12 cellular contexts compared by ENCODE assay signal in genomic region chr18:48749768-48750167, GRCh38.
DNase-seq lines count a peak whose midpoint lies in the region; ATAC-seq and TF ChIP-seq lines count a peak whose summit lies in the region.
"Had no signal": no experiment of that assay in that cellular context is flagged by ENCODE, and none has a peak within 500 bp of the region (broad histone marks: within the 10 kb centered on the region; RNA-seq: fewer than 3 reads in every experiment).

No MANE protein-coding gene starts in this region.

- no peaks in the 10 kb centered on the region for H3K9me3 Mint-ChIP-seq in immature natural killer cell
- H3K9me3 Mint-ChIP-seq: activated naive CD8-positive, alpha-beta T cell treated with anti-CD3 and anti-CD28 coated beads, Interleukin-2, amount 50 U/mL, for 24 hours; stimulated activated memory B cell treated with anti-CD40 and anti-IgM and Interleukin-4, amounts not matched to agents 10 μg/mL and 1 μg/mL and 100 μg/mL, for 72 hours had no signal

- H3K36me3 Mint-ChIP-seq in immature natural killer cell, result no peaks in the 10 kb centered on the region
- H3K36me3 Mint-ChIP-seq: stimulated activated memory B cell treated with anti-CD40 and anti-IgM and Interleukin-4, amounts not matched to agents 10 μg/mL and 1 μg/mL and 100 μg/mL, for 72 hours had no signal

- H3K4me1 ChIP-seq in cardiac muscle cell (ENCODE audit: low read depth), result no peaks in the 10 kb centered on the region

- H3K27ac Mint-ChIP-seq in immature natural killer cell, result no peak overlapping the region
- H3K27ac Mint-ChIP-seq: activated naive CD8-positive, alpha-beta T cell treated with anti-CD3 and anti-CD28 coated beads, Interleukin-2, amount 50 U/mL, for 24 hours; stimulated activated memory B cell treated with anti-CD40 and anti-IgM and Interleukin-4, amounts not matched to agents 10 μg/mL and 1 μg/mL and 100 μg/mL, for 72 hours had no signal

- DNase-seq in AG04450 (ENCODE audit: low read depth, low spot score) (no peak), astrocyte of the hippocampus (ENCODE audit: low read depth, low spot score) (peak; percentile 81), cardiac muscle cell (ENCODE audit: low read depth in 1 of 2, low spot score in 1 of 2) (peak in 1 of 2 donors; percentile 88), posterior vena cava (ENCODE audit: low spot score) (peak; percentile 94), D341Med (ENCODE audit: low spot score) (no peak), immature natural killer cell (no peak)
- DNase-seq: activated naive CD8-positive, alpha-beta T cell treated with anti-CD3 and anti-CD28 coated beads, Interleukin-2, amount 50 U/mL, for 24 hours; NCI-H1048; T-helper 1 cell had no signal

- H3K27ac ChIP-seq in AG04450 (ENCODE audit: low read depth, low read length) (peak overlapping the region; percentile 21), cardiac muscle cell (no peak overlapping the region)

- TF ChIP-seq CTCF in AG04450 (IDR thresholded peaks at IDR 0.05; ENCODE audit: low read depth, low read length) (no peak), cardiac muscle cell (IDR thresholded peaks at IDR 0.05; ENCODE audit: low read depth, low read length) (peak; percentile 26)

- H3K9me3 ChIP-seq in AG04450 (ENCODE audit: control insufficient read depth, insufficient read depth, low read length) (no peaks in the 10 kb centered on the region; the same call in 1 of the 2 replicates), cardiac muscle cell (ENCODE audit: low read depth) (no peaks in the 10 kb centered on the region)

- POLR2A ChIA-PET in AG04450 (lab: Yijun Ruan, JAX), result no interaction called here

- ATAC-seq in GM21515 (IDR thresholded peaks at IDR 0.05; ENCODE audit: unreplicated experiment) (no peak), GM18511 (IDR thresholded peaks at IDR 0.05; ENCODE audit: unreplicated experiment) (no peak)
- ATAC-seq: activated naive CD8-positive, alpha-beta T cell treated with anti-CD3 and anti-CD28 coated beads, Interleukin-2, amount 50 U/mL, for 24 hours; stimulated activated memory B cell treated with anti-CD40 and anti-IgM and Interleukin-4, amounts not matched to agents 10 μg/mL and 1 μg/mL and 100 μg/mL, for 72 hours had no signal

- intact Hi-C loops in posterior vena cava (cut with DNase I), result loop anchor here (5.0 to 10.0 kb wide), 2 partner anchors 32 to 65 kb away; no protein-coding TSS in a partner anchor

- H3K27me3 Mint-ChIP-seq in immature natural killer cell (ENCODE audit: low read depth in 3 of 3), result peaks cover 0 to 2% (median 0%) of the 10 kb centered on the region in 3 donors
- H3K27me3 Mint-ChIP-seq: activated naive CD8-positive, alpha-beta T cell treated with anti-CD3 and anti-CD28 coated beads, Interleukin-2, amount 50 U/mL, for 24 hours; stimulated activated memory B cell treated with anti-CD40 and anti-IgM and Interleukin-4, amounts not matched to agents 10 μg/mL and 1 μg/mL and 100 μg/mL, for 72 hours had no signal

- H3K36me3 ChIP-seq in cardiac muscle cell, result no peaks in the 10 kb centered on the region

- H3K4me3 Mint-ChIP-seq in immature natural killer cell, result no peak overlapping the region
- H3K4me3 Mint-ChIP-seq: activated naive CD8-positive, alpha-beta T cell treated with anti-CD3 and anti-CD28 coated beads, Interleukin-2, amount 50 U/mL, for 24 hours; stimulated activated memory B cell treated with anti-CD40 and anti-IgM and Interleukin-4, amounts not matched to agents 10 μg/mL and 1 μg/mL and 100 μg/mL, for 72 hours had no signal

- H3K4me3 ChIP-seq in AG04450 (ENCODE audit: low read depth, low read length) (no peak overlapping the region), cardiac muscle cell (no peak overlapping the region)

- CTCF ChIA-PET in AG04450 (lab: Charles Lee), result no interaction called here

- H3K27me3 ChIP-seq in AG04450 (ENCODE audit: control insufficient read depth, insufficient read depth, low read length), result no peaks in the 10 kb centered on the region
- no peaks in the 10 kb centered on the region for H3K27me3 ChIP-seq in cardiac muscle cell

- H3K4me1 Mint-ChIP-seq in immature natural killer cell, result no peaks in the 10 kb centered on the region
- H3K4me1 Mint-ChIP-seq: activated naive CD8-positive, alpha-beta T cell treated with anti-CD3 and anti-CD28 coated beads, Interleukin-2, amount 50 U/mL, for 24 hours had no signal

Comparison
In these comparisons a context has a peak if more than half of its experiments do, and no peak if none do; other contexts are left out.
1. DNase-seq: peak in astrocyte of the hippocampus (single experiment) and posterior vena cava (single experiment); none in AG04450 (single experiment), D341Med (single experiment) and immature natural killer cell (0 of 3).